ENCODE assay signal across 8 cellular contexts in genomic region chr11:57323503-57324153, GRCh38.
DNase-seq lines count a peak whose midpoint lies in the region; TF ChIP-seq lines count a peak whose summit lies in the region.

No MANE protein-coding gene starts in this region.

- DNase-seq in AG08396 (ENCODE audit: low spot score) (peak; percentile 54), LNCaP clone FGC (ENCODE audit: low read depth) (no peak), caudate nucleus (lab: John Stamatoyannopoulos, UW) (peak in 1 of 61 donors; percentile 7), NCI-H1417 treated with DMSO at 0.1 percent for 48 hours (lab: John Stamatoyannopoulos, UW) (no peak), NOMO-1 treated with DMSO at 0.1 percent for 48 hours (lab: John Stamatoyannopoulos, UW; ENCODE audit: unreplicated experiment) (no peak), GM10248 (ENCODE audit: extremely low spot score) (no peak), NCI-H1436 treated with DMSO at 0.1 percent for 48 hours (lab: John Stamatoyannopoulos, UW) (no peak)

- TF ChIP-seq CTCF in LNCaP clone FGC (IDR thresholded peaks at IDR 0.05; ENCODE audit: control insufficient read depth, extremely low read depth, insufficient read depth) (0 out of 2 replicates have a peak, but pooled peaks have one; percentile 1), GM10248 (IDR thresholded peaks at IDR 0.05; ENCODE audit: control extremely low read depth, extremely low read depth, low read depth, missing control alignments) (no peak)

- no peaks in the 10 kb centered on the region for H3K9me3 ChIP-seq in mucosa of rectum (ENCODE audit: control insufficient read depth in 2 of 2, low read length in 2 of 2)

- no peaks in the 10 kb centered on the region for H3K27me3 ChIP-seq in mucosa of rectum (ENCODE audit: control insufficient read depth in 2 of 2, insufficient read depth in 2 of 2, low read length in 2 of 2)

- peak overlapping the region; percentile 88 to 92 for H3K9ac ChIP-seq in mucosa of rectum (ENCODE audit: low read depth in 1 of 2, low read length in 2 of 2)

- peaks cover 25 to 31% of the 10 kb centered on the region in 2 donors for H3K36me3 ChIP-seq in mucosa of rectum (ENCODE audit: control insufficient read depth in 2 of 2, insufficient read depth in 2 of 2, low read length in 2 of 2)

- H3K4me3 ChIP-seq in LNCaP clone FGC (ENCODE audit: low read depth, low read length) (peak overlapping the region; percentile 89), mucosa of rectum (ENCODE audit: low read length in 2 of 2) (peak overlapping the region; percentile 79 to 89)

- CTCF ChIA-PET in GM10248 (lab: Yijun Ruan, JAX), result interaction anchor here (0.8 kb wide), 1 partner anchor 12 kb away, joined by 3 read pairs; no protein-coding TSS in a partner anchor

- POLR2A ChIA-PET in GM10248 (lab: Yijun Ruan, JAX), result interaction anchor here (0.8 kb wide), 1 partner anchor 840 kb away, joined by 3 read pairs; no protein-coding TSS in a partner anchor

- H3K4me1 ChIP-seq in mucosa of rectum (ENCODE audit: control insufficient read depth in 2 of 2, insufficient read depth in 2 of 2, low read length in 2 of 2), result peaks cover 54 to 58% of the 10 kb centered on the region in 2 donors

- H3K27ac ChIP-seq in caudate nucleus (ENCODE audit: low read depth, low read length) (peak overlapping the region; percentile 91), mucosa of rectum (ENCODE audit: low read depth in 2 of 2, low read length in 2 of 2) (peak overlapping the region; percentile 96 to 97)
